Comparison of ENCODE assay signal across 16 cellular contexts in the genomic region with DNA sequence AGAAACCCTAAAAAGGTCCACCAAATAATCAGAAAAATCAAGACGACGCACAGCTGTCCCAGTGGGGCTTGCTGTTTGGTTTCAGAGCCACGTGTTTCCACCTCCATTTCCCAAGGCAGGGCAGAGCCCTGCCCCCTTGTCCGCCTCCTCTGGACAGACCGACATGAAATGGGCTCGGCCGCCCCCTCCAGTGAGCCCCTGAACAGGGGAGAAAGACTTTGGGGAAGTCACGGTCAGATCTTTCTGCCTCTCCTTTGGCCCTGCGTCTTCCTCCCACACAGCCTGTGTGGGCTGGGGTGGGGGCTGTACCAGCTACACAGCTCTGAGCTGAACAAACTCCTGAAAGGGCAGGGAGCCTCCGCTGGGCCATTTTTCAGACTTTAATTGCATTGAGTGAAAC.
"Had no signal": no experiment of that assay in that cellular context is flagged by ENCODE, and none has a peak within 500 bp of the region (broad histone marks: within the 10 kb centered on the region; RNA-seq: fewer than 3 reads in every experiment).

No MANE protein-coding gene starts in this region.

- H3K27me3 ChIP-seq: ovary, upper lobe of left lung had no signal

- H3K4me1 ChIP-seq: foreskin keratinocyte had no signal

- H3K9me3 ChIP-seq: ovary, suprapubic skin, upper lobe of left lung had no signal

- H3K4me3 Mint-ChIP-seq: activated naive CD8-positive, alpha-beta T cell treated with anti-CD3 and anti-CD28 coated beads, Interleukin-2, amount 50 U/mL, for 24 hours; activated T-helper 1 cell treated with anti-CD3 and anti-CD28 coated beads, Interleukin-12 subunit alpha, Interleukin-12 subunit beta, Interleukin-2, Interleukin-4 antibody, amounts not matched to agents 30 ng/mL and 10 ng/mL and 1 ng/mL, durations not matched to agents 14 hours and 24 hours and 36 hours; effector memory CD8-positive, alpha-beta T cell; neural crest cell had no signal

- ATAC-seq: activated naive CD8-positive, alpha-beta T cell treated with anti-CD3 and anti-CD28 coated beads, Interleukin-2, amount 50 U/mL, for 24 hours; effector memory CD8-positive, alpha-beta T cell; foreskin keratinocyte; stimulated activated naive CD8-positive, alpha-beta T cell treated with anti-CD3 and anti-CD28 coated beads, Interleukin-15, Interleukin-2, amounts not matched to agents 100 U/mL and 50 U/mL, for 24 hours had no signal

- H3K9me3 Mint-ChIP-seq: activated naive CD8-positive, alpha-beta T cell treated with anti-CD3 and anti-CD28 coated beads, Interleukin-2, amount 50 U/mL, for 24 hours; activated T-helper 1 cell treated with anti-CD3 and anti-CD28 coated beads, Interleukin-12 subunit alpha, Interleukin-12 subunit beta, Interleukin-2, Interleukin-4 antibody, amounts not matched to agents 30 ng/mL and 10 ng/mL and 1 ng/mL, durations not matched to agents 14 hours and 24 hours and 36 hours; effector memory CD8-positive, alpha-beta T cell; neural crest cell had no signal

- H3K36me3 ChIP-seq: ovary, suprapubic skin, upper lobe of left lung had no signal

- DNase-seq: activated CD4-positive, CD25-positive, alpha-beta regulatory T cell treated with anti-CD3 and anti-CD28 coated beads, Interleukin-2, amount 50 U/mL, for 72 hours; activated naive CD4-positive, alpha-beta T cell treated with Interleukin-2 at 50 U/mL for 16 hours; activated naive CD8-positive, alpha-beta T cell treated with anti-CD3 and anti-CD28 coated beads, Interleukin-2, amount 50 U/mL, for 24 hours; dermis blood vessel endothelial cell; effector memory CD8-positive, alpha-beta T cell; foreskin keratinocyte; stimulated activated CD4-positive, alpha-beta T cell treated with anti-CD3 and anti-CD28 coated beads, Interleukin-2, amount 100 ng/mL, for 48 hours; stimulated activated naive CD8-positive, alpha-beta T cell treated with anti-CD3 and anti-CD28 coated beads, Interleukin-15, Interleukin-2, amounts not matched to agents 100 U/mL and 50 U/mL, for 24 hours; SW 1271 had no signal

- H3K27ac ChIP-seq: foreskin keratinocyte, ovary, suprapubic skin, upper lobe of left lung had no signal

- FAIRE-seq: astrocyte, bronchial epithelial cell had no signal

- H3K27ac Mint-ChIP-seq: activated naive CD8-positive, alpha-beta T cell treated with anti-CD3 and anti-CD28 coated beads, Interleukin-2, amount 50 U/mL, for 24 hours; activated T-helper 1 cell treated with anti-CD3 and anti-CD28 coated beads, Interleukin-12 subunit alpha, Interleukin-12 subunit beta, Interleukin-2, Interleukin-4 antibody, amounts not matched to agents 30 ng/mL and 10 ng/mL and 1 ng/mL, durations not matched to agents 14 hours and 24 hours and 36 hours; effector memory CD8-positive, alpha-beta T cell had no signal

- H3K4me3 ChIP-seq: ovary, suprapubic skin, upper lobe of left lung had no signal

- H3K4me1 Mint-ChIP-seq: activated naive CD8-positive, alpha-beta T cell treated with anti-CD3 and anti-CD28 coated beads, Interleukin-2, amount 50 U/mL, for 24 hours; neural crest cell had no signal
